22 cellular contexts compared by ENCODE assay signal in the genomic region with DNA sequence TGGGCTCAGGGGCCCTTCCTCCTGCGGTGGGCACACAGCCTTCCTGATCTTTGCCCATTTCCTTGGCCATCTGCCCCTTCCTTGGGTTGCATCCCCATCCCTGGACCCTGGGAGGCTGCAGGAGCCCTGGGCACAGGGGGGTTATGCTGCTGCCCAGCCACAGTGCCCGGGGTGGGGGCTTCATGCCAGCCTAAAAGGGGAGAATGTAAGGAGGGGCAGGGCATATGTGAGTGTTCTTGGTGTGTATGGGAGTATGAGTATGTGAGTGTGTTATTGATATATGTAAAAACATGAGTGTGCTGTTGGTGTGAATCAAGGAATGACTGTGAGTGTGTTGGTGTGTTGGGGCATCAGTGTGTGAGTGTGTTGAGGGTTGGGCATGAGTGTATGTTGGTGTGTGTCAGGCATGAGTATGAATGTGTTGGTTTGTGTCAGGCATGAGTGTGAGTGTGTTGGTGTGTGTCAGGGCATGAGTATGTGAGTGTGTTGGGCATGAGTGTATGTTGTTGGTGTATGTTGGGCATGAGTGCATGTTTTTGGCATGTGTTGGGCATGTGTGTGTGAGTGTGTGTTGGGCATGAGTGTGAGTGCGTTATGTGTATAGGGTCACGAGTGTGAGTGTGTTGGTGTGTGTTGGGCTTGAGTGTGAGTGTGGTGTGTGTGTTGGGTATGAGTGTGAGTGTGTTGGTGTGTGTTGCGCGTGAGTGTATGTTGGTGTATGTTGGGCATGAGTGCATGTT. TPM values are rescaled to one million over a fixed set of nuclear protein-coding genes. Genes with fewer than 3 reads are reported as not detected.
A peak's percentile ranks its signal among the peaks of the same experiment; 100 is the strongest.
DNase-seq lines count a peak whose midpoint lies in the region; ATAC-seq, FAIRE-seq and TF ChIP-seq lines count a peak whose summit lies in the region.
"Had no signal": no experiment of that assay in that cellular context is flagged by ENCODE, and none has a peak within 500 bp of the region (broad histone marks: within the 10 kb centered on the region; RNA-seq: fewer than 3 reads in every experiment).

No MANE protein-coding gene starts in this region.

- POLR2A ChIA-PET in HepG2 (lab: Yijun Ruan, JAX) = no interaction called here
- POLR2A ChIA-PET in GM10248 (lab: Yijun Ruan, JAX) = no interaction called here

- no peak overlapping the region for H3K4me2 ChIP-seq in HepG2 (ENCODE audit: low read depth, low read length)
- H3K4me2 ChIP-seq in trophoblast cell (ENCODE audit: low read length) = no peak overlapping the region
- H3K4me2 ChIP-seq: BLaER1 had no signal

- H3K4me3 Mint-ChIP-seq in activated CD8-positive, alpha-beta memory T cell treated with anti-CD3 and anti-CD28 coated beads, Interleukin-2, amount 10 ng/mL, durations not matched to agents 7 days and 5 days = no peak overlapping the region
- H3K4me3 Mint-ChIP-seq: CD14-positive monocyte; CD4-positive, alpha-beta memory T cell had no signal

- H2AK5ac ChIP-seq in trophoblast cell (ENCODE audit: low read length) = no peak overlapping the region

- no peak overlapping the region for H4K8ac ChIP-seq in trophoblast cell (ENCODE audit: low read depth, low read length)

- H2BK120ac ChIP-seq in trophoblast cell (ENCODE audit: insufficient read depth, low read length, poor library complexity) = no peak overlapping the region

- H3K27ac ChIP-seq in HepG2 (ENCODE audit: extremely low read length, insufficient read depth, low read length) (no peak overlapping the region), right lobe of liver (no peak overlapping the region), esophagus muscularis mucosa (replicated peaks in 1 of 4) (no peak overlapping the region), trophoblast cell (ENCODE audit: low read depth, low read length) (no peak overlapping the region)
- H3K27ac ChIP-seq: BLaER1, GM23248 had no signal

- H3K27ac Mint-ChIP-seq in activated CD8-positive, alpha-beta memory T cell treated with anti-CD3 and anti-CD28 coated beads, Interleukin-2, amount 10 ng/mL, durations not matched to agents 7 days and 5 days = no peak overlapping the region
- H3K27ac Mint-ChIP-seq: CD14-positive monocyte; CD4-positive, alpha-beta memory T cell had no signal

- TF ChIP-seq RAD21 in HepG2 (CRISPR knock-in tag; IDR thresholded peaks at IDR 0.05) = no peak

- no peak overlapping the region for H2AFZ ChIP-seq in HepG2 (ENCODE audit: low read length)
- H2AFZ ChIP-seq in trophoblast cell (ENCODE audit: insufficient read depth, low read length, poor library complexity) = no peak overlapping the region
- H2AFZ ChIP-seq: GM23248 had no signal

- H4K91ac ChIP-seq in trophoblast cell (ENCODE audit: low read depth, low read length) = no peak overlapping the region

- no peak overlapping the region for H3K14ac ChIP-seq in trophoblast cell (ENCODE audit: low read length)

- peak overlapping the region; percentile 66 for H3K23ac ChIP-seq in trophoblast cell (ENCODE audit: low read length)

- H4K12ac ChIP-seq in trophoblast cell (ENCODE audit: low read depth, low read length) = no peak overlapping the region

- no peak overlapping the region for H3K4ac ChIP-seq in trophoblast cell (ENCODE audit: low read depth, low read length)

- no peak overlapping the region for H3K18ac ChIP-seq in trophoblast cell (ENCODE audit: low read length)

- TF ChIP-seq EP300 in HepG2 (IDR thresholded peaks at IDR 0.05; ENCODE audit: low read depth in 2 of 2, low read length in 2 of 2) (no peak), HepG2 (CRISPR knock-in tag; IDR thresholded peaks at IDR 0.05; ENCODE audit: borderline replicate concordance) (no peak), esophagus muscularis mucosa (IDR thresholded peaks at IDR 0.05) (no peak)

- no peak for FAIRE-seq in HepG2 (lab: Jason Lieb, UNC)
- FAIRE-seq: GM12892, GM18507, H54 had no signal

- BruUV-seq in HepG2 (replicated peaks; lab: Mats Ljungman, UMichigan) = no TSS peak

- no peaks in the 10 kb centered on the region for H3K4me1 Mint-ChIP-seq in activated CD8-positive, alpha-beta memory T cell treated with anti-CD3 and anti-CD28 coated beads, Interleukin-2, amount 10 ng/mL, durations not matched to agents 7 days and 5 days
- H3K4me1 Mint-ChIP-seq: CD14-positive monocyte; CD4-positive, alpha-beta memory T cell had no signal

- DNase-seq in HepG2 (ENCODE audit: low spot score) = no peak
- no peak for DNase-seq in right lobe of liver
- DNase-seq in esophagus muscularis mucosa (ENCODE audit: extremely low spot score) = peak; percentile 66
- no peak for DNase-seq in trophoblast cell
- no peak for DNase-seq in activated CD8-positive, alpha-beta memory T cell treated with anti-CD3 and anti-CD28 coated beads, Interleukin-2, amount 10 ng/mL, durations not matched to agents 7 days and 5 days
- no peak for DNase-seq in left lobe of liver (ENCODE audit: low spot score)
- DNase-seq in GM10248 (ENCODE audit: extremely low spot score) = no peak
- DNase-seq: 8988T; Calu3; CD4-positive, alpha-beta memory T cell; DMS79 treated with DMSO at 0.1 percent for 48 hours; GF-D8; GM23248; HCEC 1CT had no signal

- CTCF ChIA-PET in HepG2 (lab: Yijun Ruan, JAX; ENCODE audit: low intra/inter-chr PET ratio, low total read pairs) (no interaction called here), GM10248 (lab: Yijun Ruan, JAX) (no interaction called here)
- CTCF ChIA-PET in activated CD8-positive, alpha-beta memory T cell treated with anti-CD3 and anti-CD28 coated beads, Interleukin-2, amount 10 ng/mL, durations not matched to agents 7 days and 5 days (lab: Charles Lee) = no interaction called here

- H3K79me2 ChIP-seq in HepG2 (ENCODE audit: insufficient read depth, low read length) (no peaks in the 10 kb centered on the region), trophoblast cell (ENCODE audit: control insufficient read depth, insufficient read depth, low read length, poor library complexity) (no peaks in the 10 kb centered on the region)

- ATAC-seq in HepG2 (no peak; the same call in 2 of the 3 replicates), right lobe of liver (no peak), left lobe of liver (no peak)
- ATAC-seq in activated CD8-positive, alpha-beta memory T cell treated with anti-CD3 and anti-CD28 coated beads, Interleukin-2, amount 10 ng/mL, durations not matched to agents 7 days and 5 days = no peak

- H3K36me3 ChIP-seq in HepG2 (replicated peaks in 1 of 2; ENCODE audit: control insufficient read depth in 1 of 2, insufficient read depth in 2 of 2, low read length in 2 of 2) = no peaks in the 10 kb centered on the region
- no peaks in the 10 kb centered on the region for H3K36me3 ChIP-seq in right lobe of liver
- H3K36me3 ChIP-seq in esophagus muscularis mucosa = no peaks in the 10 kb centered on the region
- H3K36me3 ChIP-seq in trophoblast cell (ENCODE audit: control insufficient read depth in 1 of 2, insufficient read depth in 2 of 2, low read length in 2 of 2) = no peaks in the 10 kb centered on the region
- H3K36me3 ChIP-seq: BLaER1 had no signal

- no peaks in the 10 kb centered on the region for H3K79me1 ChIP-seq in trophoblast cell (ENCODE audit: low read length)

- peaks cover 6% of the 10 kb centered on the region for H3K27me3 Mint-ChIP-seq in activated CD8-positive, alpha-beta memory T cell treated with anti-CD3 and anti-CD28 coated beads, Interleukin-2, amount 10 ng/mL, durations not matched to agents 7 days and 5 days

- H3K9ac ChIP-seq in HepG2 (ENCODE audit: insufficient read depth, low read depth, low read length) (no peak overlapping the region), trophoblast cell (ENCODE audit: low read length) (no peak overlapping the region)
- H3K9ac ChIP-seq: BLaER1, GM23248 had no signal

- no peaks in the 10 kb centered on the region for H3K9me3 ChIP-seq in HepG2 (ENCODE audit: low read length)
- no peaks in the 10 kb centered on the region for H3K9me3 ChIP-seq in right lobe of liver
- H3K9me3 ChIP-seq in esophagus muscularis mucosa = no peaks in the 10 kb centered on the region
- peaks cover 10% of the 10 kb centered on the region for H3K9me3 ChIP-seq in trophoblast cell (ENCODE audit: insufficient read depth, low read depth, low read length)

- H4K20me1 ChIP-seq in HepG2 (ENCODE audit: insufficient read depth, low read length) = no peaks in the 10 kb centered on the region
- H4K20me1 ChIP-seq: BLaER1 had no signal

- TF ChIP-seq POLR2A in HepG2 (IDR thresholded peaks at IDR 0.05; ENCODE audit: insufficient read depth in 1 of 2, low read depth in 2 of 2, low read length in 2 of 2) (no peak), right lobe of liver (IDR thresholded peaks at IDR 0.05) (no peak), esophagus muscularis mucosa (IDR thresholded peaks at IDR 0.05; ENCODE audit: low read depth) (no peak)

- H3K4me1 ChIP-seq in HepG2 (ENCODE audit: insufficient read depth, low read length) (peaks cover 5% of the 10 kb centered on the region; the same call in 1 of the 2 replicates), right lobe of liver (no peaks in the 10 kb centered on the region), esophagus muscularis mucosa (no peaks in the 10 kb centered on the region), trophoblast cell (ENCODE audit: control insufficient read depth in 1 of 2, insufficient read depth in 2 of 2, low read length in 2 of 2) (peaks cover 0 to 2% of the 10 kb centered on the region in 2 experiments)
- H3K4me1 ChIP-seq: BLaER1 had no signal

- H2BK5ac ChIP-seq in trophoblast cell (ENCODE audit: low read depth, low read length, poor library complexity) = no peak overlapping the region

- 59% methylated on average over 6 of the region's 6 CpGs for WGBS in HepG2 (ENCODE audit: low lambda C conversion rate)
- 43% methylated on average over 6 of the region's 6 CpGs for WGBS in right lobe of liver (ENCODE audit: insufficient coverage, low coverage, low lambda C conversion rate, missing lambda C conversion rate)
- WGBS in esophagus muscularis mucosa = 65% methylated on average over 6 of the region's 6 CpGs
- WGBS in trophoblast cell (ENCODE audit: extremely low coverage, insufficient coverage, insufficient read length) = no CpG with 5 or more reads among the region's 6 CpGs

- H3K36me3 Mint-ChIP-seq in activated CD8-positive, alpha-beta memory T cell treated with anti-CD3 and anti-CD28 coated beads, Interleukin-2, amount 10 ng/mL, durations not matched to agents 7 days and 5 days = no peaks in the 10 kb centered on the region
- H3K36me3 Mint-ChIP-seq: CD14-positive monocyte; CD4-positive, alpha-beta memory T cell had no signal

- H3K4me3 ChIP-seq in HepG2 (replicated peaks in 1 of 3; ENCODE audit: insufficient read depth in 1 of 3, low read depth in 2 of 3, low read length in 3 of 3) (no peak overlapping the region), right lobe of liver (no peak overlapping the region), esophagus muscularis mucosa (no peak overlapping the region), trophoblast cell (ENCODE audit: low read depth, low read length) (peak overlapping the region; percentile 37)
- H3K4me3 ChIP-seq: BLaER1, GM23248 had no signal

- no peaks in the 10 kb centered on the region for H3K27me3 ChIP-seq in HepG2 (ENCODE audit: control insufficient read depth in 1 of 2, insufficient read depth in 2 of 2, low read length in 2 of 2)
- H3K27me3 ChIP-seq in right lobe of liver = no peaks in the 10 kb centered on the region
- no peaks in the 10 kb centered on the region for H3K27me3 ChIP-seq in esophagus muscularis mucosa
- no peaks in the 10 kb centered on the region for H3K27me3 ChIP-seq in trophoblast cell (ENCODE audit: insufficient read depth, low read length)
- H3K27me3 ChIP-seq: BLaER1 had no signal

- TF ChIP-seq CTCF in HepG2 (CRISPR knock-in tag; IDR thresholded peaks at IDR 0.05) (no peak), right lobe of liver (IDR thresholded peaks at IDR 0.05) (no peak), esophagus muscularis mucosa (IDR thresholded peaks at IDR 0.05) (no peak), GM10248 (IDR thresholded peaks at IDR 0.05; ENCODE audit: control extremely low read depth, extremely low read depth, low read depth, missing control alignments) (no peak)

- intact Hi-C loops in HepG2 (cut with micrococcal nuclease; ENCODE audit: unreplicated experiment) = no loop called here
- intact Hi-C loops in right lobe of liver (cut with DNase I) = no loop called here
- intact Hi-C loops in esophagus muscularis mucosa (cut with DNase I) = no loop called here

- H3K9me3 Mint-ChIP-seq in activated CD8-positive, alpha-beta memory T cell treated with anti-CD3 and anti-CD28 coated beads, Interleukin-2, amount 10 ng/mL, durations not matched to agents 7 days and 5 days (ENCODE audit: low read depth) = no peaks in the 10 kb centered on the region

- in situ Hi-C loops in HepG2 (cut with HindIII; ENCODE audit: extremely low pct_ligation_motif_present, low pct_unique_long_range_greater_than_20kb) = no loop called here

- H2BK12ac ChIP-seq in trophoblast cell (ENCODE audit: low read length) = no peak overlapping the region

RNA-seq across cellular contexts. Expression of a gene that starts 14.7 kb away (rescaled TPM):
- not detected in 2 replicates for total RNA-seq in HepG2 (2016; rRNA removed; fragmentation: Illumina TruSeq; extraction: Trizol)
- total RNA-seq in HepG2 (2016; cell fraction: cytosol; rRNA removed; fragmentation: Illumina TruSeq; extraction: Trizol; ENCODE audit: low read depth) = not detected in 2 replicates
- total RNA-seq in HepG2 (2016; cell fraction: insoluble cytoplasmic fraction; rRNA removed; fragmentation: Illumina TruSeq; extraction: Trizol) = not detected in 2 replicates
- not detected in 2 replicates for total RNA-seq in HepG2 (2016; cell fraction: membrane; rRNA removed; fragmentation: Illumina TruSeq; extraction: Trizol)
- total RNA-seq in HepG2 (2016; cell fraction: nucleus; rRNA removed; fragmentation: Illumina TruSeq; extraction: Trizol) = not detected in 2 replicates
- not detected in 2 replicates for polyA plus RNA-seq in HepG2 (2011; rRNA removed)
- polyA plus RNA-seq in HepG2 (2011; cell fraction: cytosol; rRNA removed) = not detected in 2 replicates
- polyA plus RNA-seq in HepG2 (2011; cell fraction: nucleus; rRNA removed) = not detected in 2 replicates
- not detected in 2 replicates for polyA plus RNA-seq in HepG2 (2012)
- not detected in 2 replicates for polyA plus RNA-seq in HepG2 (2016; cell fraction: cytosol; fragmentation: Illumina TruSeq; extraction: Trizol; ENCODE audit: low read depth)
- not detected in 2 replicates for polyA plus RNA-seq in HepG2 (2016; cell fraction: insoluble cytoplasmic fraction; fragmentation: Illumina TruSeq; extraction: Trizol; ENCODE audit: low read depth)
- polyA plus RNA-seq in HepG2 (2016; cell fraction: membrane; fragmentation: Illumina TruSeq; extraction: Trizol; ENCODE audit: low read depth) = not detected in 2 replicates
- polyA plus RNA-seq in HepG2 (2016; cell fraction: nucleus; fragmentation: Illumina TruSeq; extraction: Trizol; ENCODE audit: insufficient read depth, low read depth) = not detected in 2 replicates
- not detected in 2 replicates for polyA minus RNA-seq in HepG2 (2011; rRNA and poly(A)+ RNA removed; ENCODE audit: low replicate concordance)
- not detected in 2 replicates for polyA minus RNA-seq in HepG2 (2011; cell fraction: cytosol; rRNA and poly(A)+ RNA removed)
- not detected in 2 replicates for polyA minus RNA-seq in HepG2 (2011; cell fraction: nucleus; rRNA and poly(A)+ RNA removed)
- not detected for total RNA-seq in right lobe of liver
- not detected for total RNA-seq in esophagus muscularis mucosa
- not detected in 2 replicates for polyA plus RNA-seq in trophoblast cell (2013)
- not detected for total RNA-seq in activated CD8-positive, alpha-beta memory T cell treated with anti-CD3 and anti-CD28 coated beads, Interleukin-2, amount 10 ng/mL, durations not matched to agents 7 days and 5 days
- not detected for total RNA-seq in left lobe of liver
- total RNA-seq: A673; Calu3; CD4-positive, alpha-beta memory T cell; GM23248; HT-29 had no signal
- polyA plus RNA-seq: AG04450; CD14-positive monocyte; CD4-positive, alpha-beta memory T cell; GM23248 had no signal

RNA-seq across cellular contexts. Expression of a gene that starts 23.5 kb away (rescaled TPM):
- total RNA-seq in HepG2 (2016; rRNA removed; fragmentation: Illumina TruSeq; extraction: Trizol) (not detected in 2 replicates), right lobe of liver (not detected), esophagus muscularis mucosa (not detected), left lobe of liver (not detected)
- total RNA-seq in HepG2 (2016; cell fraction: cytosol; rRNA removed; fragmentation: Illumina TruSeq; extraction: Trizol; ENCODE audit: low read depth) = not detected in 2 replicates
- total RNA-seq in HepG2 (2016; cell fraction: insoluble cytoplasmic fraction; rRNA removed; fragmentation: Illumina TruSeq; extraction: Trizol) = not detected in 2 replicates
- total RNA-seq in HepG2 (2016; cell fraction: membrane; rRNA removed; fragmentation: Illumina TruSeq; extraction: Trizol) = not detected in 2 replicates
- not detected in 2 replicates for total RNA-seq in HepG2 (2016; cell fraction: nucleus; rRNA removed; fragmentation: Illumina TruSeq; extraction: Trizol)
- polyA plus RNA-seq in HepG2 (2011; rRNA removed) = not detected in 2 replicates
- polyA plus RNA-seq in HepG2 (2011; cell fraction: cytosol; rRNA removed) = not detected in 2 replicates
- polyA plus RNA-seq in HepG2 (2011; cell fraction: nucleus; rRNA removed) = not detected in 2 replicates
- not detected in 2 replicates for polyA plus RNA-seq in HepG2 (2012)
- polyA plus RNA-seq in HepG2 (2016; cell fraction: cytosol; fragmentation: Illumina TruSeq; extraction: Trizol; ENCODE audit: low read depth) = not detected in 2 replicates
- not detected in 2 replicates for polyA plus RNA-seq in HepG2 (2016; cell fraction: insoluble cytoplasmic fraction; fragmentation: Illumina TruSeq; extraction: Trizol; ENCODE audit: low read depth)
- polyA plus RNA-seq in HepG2 (2016; cell fraction: membrane; fragmentation: Illumina TruSeq; extraction: Trizol; ENCODE audit: low read depth) = not detected in 2 replicates
- polyA plus RNA-seq in HepG2 (2016; cell fraction: nucleus; fragmentation: Illumina TruSeq; extraction: Trizol; ENCODE audit: insufficient read depth, low read depth) = not detected in 2 replicates
- polyA minus RNA-seq in HepG2 (2011; rRNA and poly(A)+ RNA removed; ENCODE audit: low replicate concordance) = not detected in 2 replicates
- not detected in 2 replicates for polyA minus RNA-seq in HepG2 (2011; cell fraction: cytosol; rRNA and poly(A)+ RNA removed)
- not detected in 2 replicates for polyA minus RNA-seq in HepG2 (2011; cell fraction: nucleus; rRNA and poly(A)+ RNA removed)
- polyA plus RNA-seq in trophoblast cell (2013) = not detected in 2 replicates
- not detected for total RNA-seq in activated CD8-positive, alpha-beta memory T cell treated with anti-CD3 and anti-CD28 coated beads, Interleukin-2, amount 10 ng/mL, durations not matched to agents 7 days and 5 days
- total RNA-seq: A673; Calu3; CD4-positive, alpha-beta memory T cell; GM23248; HT-29 had no signal
- polyA plus RNA-seq: AG04450; CD14-positive monocyte; CD4-positive, alpha-beta memory T cell; GM23248 had no signal

RNA-seq across cellular contexts. Expression of a gene that starts 36.7 kb away (rescaled TPM):
- total RNA-seq in HepG2 (2016; rRNA removed; fragmentation: Illumina TruSeq; extraction: Trizol) (not detected in 2 replicates), right lobe of liver (not detected), esophagus muscularis mucosa (not detected), left lobe of liver (not detected)
- total RNA-seq in HepG2 (2016; cell fraction: cytosol; rRNA removed; fragmentation: Illumina TruSeq; extraction: Trizol; ENCODE audit: low read depth) = not detected in 2 replicates
- total RNA-seq in HepG2 (2016; cell fraction: insoluble cytoplasmic fraction; rRNA removed; fragmentation: Illumina TruSeq; extraction: Trizol) = not detected in 2 replicates
- not detected in 2 replicates for total RNA-seq in HepG2 (2016; cell fraction: membrane; rRNA removed; fragmentation: Illumina TruSeq; extraction: Trizol)
- not detected in 2 replicates for total RNA-seq in HepG2 (2016; cell fraction: nucleus; rRNA removed; fragmentation: Illumina TruSeq; extraction: Trizol)
- not detected in 2 replicates for polyA plus RNA-seq in HepG2 (2011; rRNA removed)
- polyA plus RNA-seq in HepG2 (2011; cell fraction: cytosol; rRNA removed) = not detected in 2 replicates
- not detected in 2 replicates for polyA plus RNA-seq in HepG2 (2011; cell fraction: nucleus; rRNA removed)
- not detected in 2 replicates for polyA plus RNA-seq in HepG2 (2012)
- not detected in 2 replicates for polyA plus RNA-seq in HepG2 (2016; cell fraction: cytosol; fragmentation: Illumina TruSeq; extraction: Trizol; ENCODE audit: low read depth)
- not detected in 2 replicates for polyA plus RNA-seq in HepG2 (2016; cell fraction: insoluble cytoplasmic fraction; fragmentation: Illumina TruSeq; extraction: Trizol; ENCODE audit: low read depth)
- not detected in 2 replicates for polyA plus RNA-seq in HepG2 (2016; cell fraction: membrane; fragmentation: Illumina TruSeq; extraction: Trizol; ENCODE audit: low read depth)
- not detected in 2 replicates for polyA plus RNA-seq in HepG2 (2016; cell fraction: nucleus; fragmentation: Illumina TruSeq; extraction: Trizol; ENCODE audit: insufficient read depth, low read depth)
- not detected in 2 replicates for polyA minus RNA-seq in HepG2 (2011; rRNA and poly(A)+ RNA removed; ENCODE audit: low replicate concordance)
- not detected in 2 replicates for polyA minus RNA-seq in HepG2 (2011; cell fraction: cytosol; rRNA and poly(A)+ RNA removed)
- not detected in 2 replicates for polyA minus RNA-seq in HepG2 (2011; cell fraction: nucleus; rRNA and poly(A)+ RNA removed)
- polyA plus RNA-seq in trophoblast cell (2013) = not detected in 2 replicates
- not detected for total RNA-seq in activated CD8-positive, alpha-beta memory T cell treated with anti-CD3 and anti-CD28 coated beads, Interleukin-2, amount 10 ng/mL, durations not matched to agents 7 days and 5 days
- total RNA-seq: A673; Calu3; CD4-positive, alpha-beta memory T cell; GM23248; HT-29 had no signal
- polyA plus RNA-seq: AG04450; CD14-positive monocyte; CD4-positive, alpha-beta memory T cell; GM23248 had no signal

RNA-seq across cellular contexts. Expression of a gene that starts 54.9 kb away (rescaled TPM):
- total RNA-seq in HepG2 (2016; rRNA removed; fragmentation: Illumina TruSeq; extraction: Trizol) = 9.5 and 15.2 TPM in 2 replicates
- 5.7 and 8.3 TPM in 2 replicates for total RNA-seq in HepG2 (2016; cell fraction: cytosol; rRNA removed; fragmentation: Illumina TruSeq; extraction: Trizol; ENCODE audit: low read depth)
- total RNA-seq in HepG2 (2016; cell fraction: insoluble cytoplasmic fraction; rRNA removed; fragmentation: Illumina TruSeq; extraction: Trizol) = 9.4 and 13.7 TPM in 2 replicates
- total RNA-seq in HepG2 (2016; cell fraction: membrane; rRNA removed; fragmentation: Illumina TruSeq; extraction: Trizol) = 5.0 and 5.2 TPM in 2 replicates
- total RNA-seq in HepG2 (2016; cell fraction: nucleus; rRNA removed; fragmentation: Illumina TruSeq; extraction: Trizol) = 31.9 and 36.9 TPM in 2 replicates
- 16.1 and 16.3 TPM in 2 replicates for polyA plus RNA-seq in HepG2 (2011; rRNA removed)
- polyA plus RNA-seq in HepG2 (2011; cell fraction: cytosol; rRNA removed) = 3.3 and 5.9 TPM in 2 replicates
- 32.8 and 44.6 TPM in 2 replicates for polyA plus RNA-seq in HepG2 (2011; cell fraction: nucleus; rRNA removed)
- 17.1 and 18.6 TPM in 2 replicates for polyA plus RNA-seq in HepG2 (2012)
- polyA plus RNA-seq in HepG2 (2016; cell fraction: cytosol; fragmentation: Illumina TruSeq; extraction: Trizol; ENCODE audit: low read depth) = 0.59 and 0.69 TPM in 2 replicates
- 9.7 and 10.6 TPM in 2 replicates for polyA plus RNA-seq in HepG2 (2016; cell fraction: insoluble cytoplasmic fraction; fragmentation: Illumina TruSeq; extraction: Trizol; ENCODE audit: low read depth)
- polyA plus RNA-seq in HepG2 (2016; cell fraction: membrane; fragmentation: Illumina TruSeq; extraction: Trizol; ENCODE audit: low read depth) = 2.0 and 2.7 TPM in 2 replicates
- polyA plus RNA-seq in HepG2 (2016; cell fraction: nucleus; fragmentation: Illumina TruSeq; extraction: Trizol; ENCODE audit: insufficient read depth, low read depth) = 41.0 and 41.3 TPM in 2 replicates
- polyA minus RNA-seq in HepG2 (2011; rRNA and poly(A)+ RNA removed; ENCODE audit: low replicate concordance) = 6.7 and 8.6 TPM in 2 replicates
- polyA minus RNA-seq in HepG2 (2011; cell fraction: cytosol; rRNA and poly(A)+ RNA removed) = 2.5 and 5.2 TPM in 2 replicates
- polyA minus RNA-seq in HepG2 (2011; cell fraction: nucleus; rRNA and poly(A)+ RNA removed) = 82.9 and 91.0 TPM in 2 replicates
- total RNA-seq in right lobe of liver = 1 to 10 TPM; 3.2 to 5.8 (median 4.9) TPM
- 10 to 100 TPM; 13.7 to 18.7 (median 15.2) TPM for total RNA-seq in esophagus muscularis mucosa
- 3.9 and 4.0 TPM in 2 replicates for polyA plus RNA-seq in trophoblast cell (2013)
- 10 to 100 TPM; 17.5 to 23.1 TPM for total RNA-seq in activated CD8-positive, alpha-beta memory T cell treated with anti-CD3 and anti-CD28 coated beads, Interleukin-2, amount 10 ng/mL, durations not matched to agents 7 days and 5 days
- total RNA-seq in left lobe of liver = 5.3 TPM
